ENCODE assay signal across 8 cellular contexts in genomic region chr6:159151266-159151855, GRCh38. TPM values are rescaled to one million over a fixed set of nuclear protein-coding genes. Genes with fewer than 3 reads are reported as not detected.
DNase-seq lines count a peak whose midpoint lies in the region; TF ChIP-seq lines count a peak whose summit lies in the region.

No MANE protein-coding gene starts in this region.

- H3K79me1 ChIP-seq in trophoblast cell (ENCODE audit: low read length): no peaks in the 10 kb centered on the region

- no peak overlapping the region for H2AK5ac ChIP-seq in trophoblast cell (ENCODE audit: low read length)

- no peak overlapping the region for H3K14ac ChIP-seq in trophoblast cell (ENCODE audit: low read length)

- H4K12ac ChIP-seq in trophoblast cell (ENCODE audit: low read depth, low read length): no peak overlapping the region

- H3K27me3 ChIP-seq in trophoblast cell (ENCODE audit: insufficient read depth, low read length) (no peaks in the 10 kb centered on the region), H7 (ENCODE audit: control insufficient read depth, insufficient read depth, low read length) (no peaks in the 10 kb centered on the region)

- H2BK12ac ChIP-seq in trophoblast cell (ENCODE audit: low read length): no peak overlapping the region

- H3K27ac ChIP-seq in trophoblast cell (ENCODE audit: low read depth, low read length): no peak overlapping the region

- no peaks in the 10 kb centered on the region for H3K9me3 ChIP-seq in trophoblast cell (ENCODE audit: insufficient read depth, low read depth, low read length)

- H2BK120ac ChIP-seq in trophoblast cell (ENCODE audit: insufficient read depth, low read length, poor library complexity): no peak overlapping the region

- H2AFZ ChIP-seq in trophoblast cell (ENCODE audit: insufficient read depth, low read length, poor library complexity): no peak overlapping the region

- no peak overlapping the region for H4K91ac ChIP-seq in trophoblast cell (ENCODE audit: low read depth, low read length)

- H3K9ac ChIP-seq in trophoblast cell (ENCODE audit: low read length): no peak overlapping the region

- H3K4me2 ChIP-seq in trophoblast cell (ENCODE audit: low read length): no peak overlapping the region

- H3K79me2 ChIP-seq in trophoblast cell (ENCODE audit: control insufficient read depth, insufficient read depth, low read length, poor library complexity): no peaks in the 10 kb centered on the region

- no peak overlapping the region for H3K18ac ChIP-seq in trophoblast cell (ENCODE audit: low read length)

- H3K4me1 ChIP-seq in trophoblast cell (ENCODE audit: control insufficient read depth in 1 of 2, insufficient read depth in 2 of 2, low read length in 2 of 2): no peaks in the 10 kb centered on the region

- TF ChIP-seq CTCF in GM12865 (IDR thresholded peaks at IDR 0.05; ENCODE audit: insufficient read depth, low read depth, low read length, missing control alignments): peak; percentile 87

- H4K8ac ChIP-seq in trophoblast cell (ENCODE audit: low read depth, low read length): no peak overlapping the region

- DNase-seq in ACHN: peak; percentile 37
- DNase-seq in GM12865 (ENCODE audit: low read depth): peak; percentile 58
- peak; percentile 5 for DNase-seq in NCI-H2029 (lab: John Stamatoyannopoulos, UW)
- peak; percentile 56 to 69 for DNase-seq in activated CD4-positive, alpha-beta T cell treated with anti-CD3 and anti-CD28 coated beads, Interleukin-2, amount 50 U/mL, for 48 hours
- peak; percentile 68 for DNase-seq in fibroblast of peridontal ligament (ENCODE audit: extremely low read depth)
- DNase-seq in trophoblast cell: peak; percentile 31 to 72
- no peak for DNase-seq in H7
- no peak for DNase-seq in OCI-M2 (lab: John Stamatoyannopoulos, UW; ENCODE audit: unreplicated experiment)

- H3K4ac ChIP-seq in trophoblast cell (ENCODE audit: low read depth, low read length): no peak overlapping the region

- no peak overlapping the region for H3K23ac ChIP-seq in trophoblast cell (ENCODE audit: low read length)

- no peak overlapping the region for H3K4me3 ChIP-seq in GM12865 (ENCODE audit: low read depth, low read length)
- H3K4me3 ChIP-seq in trophoblast cell (ENCODE audit: low read depth, low read length): no peak overlapping the region
- H3K4me3 ChIP-seq in H7 (ENCODE audit: insufficient read depth, low read depth, low read length): no peak overlapping the region

- no peak overlapping the region for H2BK5ac ChIP-seq in trophoblast cell (ENCODE audit: low read depth, low read length, poor library complexity)

- H3K36me3 ChIP-seq in trophoblast cell (ENCODE audit: control insufficient read depth in 1 of 2, insufficient read depth in 2 of 2, low read length in 2 of 2): no peaks in the 10 kb centered on the region
- H3K36me3 ChIP-seq in H7 (replicated peaks; ENCODE audit: control insufficient read depth, insufficient read depth, low read length): no peaks in the 10 kb centered on the region

- WGBS in trophoblast cell (ENCODE audit: extremely low coverage, insufficient coverage, insufficient read length): no CpG with 5 or more reads among the region's 7 CpGs

- in situ Hi-C loops in ACHN (cut with HindIII; ENCODE audit: low pct_ligation_motif_present, low pct_unique_long_range_greater_than_20kb, low sequenced_read_pairs): no loop called here

RNA-seq across cellular contexts. Expression of gene FNDC1, which starts 17.8 kb away (rescaled TPM):
- 0.34 and 0.39 TPM in 2 replicates for polyA plus RNA-seq in trophoblast cell (2013)
- 0.11 TPM in 1 of 2 replicates, not detected in the other for total RNA-seq in H7 (2014; rRNA removed; shearing (Covaris generic))

Comparison
In these comparisons a context has a peak if more than half of its experiments do, and no peak if none do; other contexts are left out.
1. DNase-seq: peak in ACHN (single experiment), GM12865 (single experiment), NCI-H2029 (single experiment), activated CD4-positive, alpha-beta T cell treated with anti-CD3 and anti-CD28 coated beads, Interleukin-2, amount 50 U/mL, for 48 hours (2 of 2), fibroblast of peridontal ligament (single experiment) and trophoblast cell (2 of 2); none in H7 (single experiment) and OCI-M2 (single experiment).